In genomic region chr2:237465515-237466227, GRCh38 we compare ENCODE assay signal across 10 cellular contexts. TPM values are rescaled to one million over a fixed set of nuclear protein-coding genes. Genes with fewer than 3 reads are reported as not detected.
A peak's percentile ranks its signal among the peaks of the same experiment; 100 is the strongest.
DNase-seq lines count a peak whose midpoint lies in the region; TF ChIP-seq lines count a peak whose summit lies in the region.
"Had no signal": no experiment of that assay in that cellular context is flagged by ENCODE, and none has a peak within 500 bp of the region (broad histone marks: within the 10 kb centered on the region; RNA-seq: fewer than 3 reads in every experiment).

No MANE protein-coding gene starts in this region.

- TF ChIP-seq POLR2A in thyroid gland (IDR thresholded peaks at IDR 0.05), result no peak

- no peaks in the 10 kb centered on the region for H3K9me3 ChIP-seq in thyroid gland

- intact Hi-C loops in thyroid gland (cut with DNase I), result no loop called here

- CTCF ChIA-PET in RWPE1 (lab: Yijun Ruan, JAX), result interaction anchor here (0.6 to 1.7 kb wide), 3 partner anchors 9 to 311 kb away, joined by 3 to 6 read pairs (median 4); no protein-coding TSS in a partner anchor

- H3K27ac ChIP-seq in RWPE1 (peak overlapping the region; percentile 70), thyroid gland (no peak overlapping the region)

- H3K4me1 ChIP-seq in thyroid gland, result no peaks in the 10 kb centered on the region

- TF ChIP-seq CTCF in RWPE1 (conservative IDR thresholded peaks at IDR 0.05; ENCODE audit: low read depth) (no peak), fibroblast of mammary gland (conservative IDR thresholded peaks at IDR 0.05; ENCODE audit: control insufficient read depth, insufficient read depth, low read depth, low read length) (no peak), thyroid gland (IDR thresholded peaks at IDR 0.05) (no peak)

- WGBS in thyroid gland, 2 donors, result 94% methylated on average over 19 of the region's 19 CpGs

- DNase-seq in HCEC 1CT (peak; percentile 97), RWPE1 (ENCODE audit: low spot score) (peak; percentile 95), fibroblast of mammary gland (ENCODE audit: low read depth) (peak; percentile 98), DMS114 treated with DMSO at 0.1 percent for 48 hours (lab: John Stamatoyannopoulos, UW; ENCODE audit: unreplicated experiment) (no peak), thyroid gland (no peak), NCI-H82 (lab: John Stamatoyannopoulos, UW) (no peak)
- peak; percentile 19 for DNase-seq in stimulated activated CD8-positive, alpha-beta memory T cell treated with anti-CD3 and anti-CD28 coated beads, Interleukin-4, amount 100 ng/mL, for 48 hours
- DNase-seq: cerebellar nuclear complex, hypothalamus had no signal

- H3K36me3 ChIP-seq in thyroid gland, result no peaks in the 10 kb centered on the region

- POLR2A ChIA-PET in RWPE1 (lab: Yijun Ruan, JAX; ENCODE audit: low non-redundant PET), result no interaction called here

- no peaks in the 10 kb centered on the region for H3K27me3 ChIP-seq in thyroid gland

- H3K4me3 ChIP-seq in fibroblast of mammary gland (ENCODE audit: control insufficient read depth, low read depth, low read length) (no peak overlapping the region), thyroid gland (replicated peaks in 1 of 3) (no peak overlapping the region)

RNA-seq across cellular contexts. Expression of gene MLPH, which starts 21.4 kb away (rescaled TPM):
- total RNA-seq in thyroid gland, result 100 to 1,000 TPM in 1 of 4 donors, 10 to 100 TPM in 3; 41.3 to 107 (median 58.6) TPM
- total RNA-seq: naive thymus-derived CD8-positive, alpha-beta T cell had no signal

RNA-seq across cellular contexts. Expression of gene COL6A3, which starts 51.7 kb away (rescaled TPM):
- 100 to 1,000 TPM in 3 of 4 donors, 10 to 100 TPM in 1; 82.6 to 168 (median 146) TPM for total RNA-seq in thyroid gland

Comparison
In these comparisons a context has a peak if more than half of its experiments do, and no peak if none do; other contexts are left out.
1. DNase-seq: peak in HCEC 1CT (single experiment), RWPE1 (single experiment), fibroblast of mammary gland (single experiment) and stimulated activated CD8-positive, alpha-beta memory T cell treated with anti-CD3 and anti-CD28 coated beads, Interleukin-4, amount 100 ng/mL, for 48 hours (single experiment); none in DMS114 treated with DMSO at 0.1 percent for 48 hours (single experiment), thyroid gland (0 of 2) and NCI-H82 (single experiment).